ENCODE assay signal across 29 cellular contexts in genomic region chr14:106733771-106734170, GRCh38.
"Had no signal": no experiment of that assay in that cellular context is flagged by ENCODE, and none has a peak within 500 bp of the region (broad histone marks: within the 10 kb centered on the region; RNA-seq: fewer than 3 reads in every experiment).

No MANE protein-coding gene starts in this region.

- H3K27me3 Mint-ChIP-seq: stimulated activated memory B cell treated with anti-CD40 and anti-IgM and Interleukin-4, amounts not matched to agents 10 μg/mL and 1 μg/mL and 100 μg/mL, for 72 hours; stimulated activated naive B cell treated with anti-CD40 and anti-IgM and Interleukin-4, amounts not matched to agents 10 μg/mL and 1 μg/mL and 100 μg/mL, for 72 hours; stimulated activated naive CD8-positive, alpha-beta T cell treated with anti-CD3 and anti-CD28 coated beads, Interleukin-15, Interleukin-2, amounts not matched to agents 100 ng/mL and 50 ng/mL, for 24 hours; type B pancreatic cell had no signal

- H3K4me1 ChIP-seq: stomach, suprapubic skin, testis, thyroid gland, tibial artery, tibial nerve, transverse colon, upper lobe of left lung, upper lobe of right lung, uterus, vagina had no signal

- H3K9me3 Mint-ChIP-seq: stimulated activated effector memory CD8-positive, alpha-beta T cell treated with anti-CD3 and anti-CD28 coated beads, Interleukin-12 subunit alpha, Interleukin-12 subunit beta, amount 100 ng/mL, for 72 hours; stimulated activated memory B cell treated with anti-CD40 and anti-IgM and Interleukin-4, amounts not matched to agents 10 μg/mL and 1 μg/mL and 100 μg/mL, for 72 hours; stimulated activated naive B cell treated with anti-CD40 and anti-IgM and Interleukin-4, amounts not matched to agents 10 μg/mL and 1 μg/mL and 100 μg/mL, for 72 hours; stimulated activated naive CD8-positive, alpha-beta T cell treated with anti-CD3 and anti-CD28 coated beads, Interleukin-15, amount 100 ng/mL, for 72 hours; stimulated activated naive CD8-positive, alpha-beta T cell treated with anti-CD3 and anti-CD28 coated beads, Interleukin-15, Interleukin-2, amounts not matched to agents 100 ng/mL and 50 ng/mL, for 24 hours; type B pancreatic cell had no signal

- H3K36me3 Mint-ChIP-seq: stimulated activated effector memory CD8-positive, alpha-beta T cell treated with anti-CD3 and anti-CD28 coated beads, Interleukin-12 subunit alpha, Interleukin-12 subunit beta, amount 100 ng/mL, for 72 hours; stimulated activated memory B cell treated with anti-CD40 and anti-IgM and Interleukin-4, amounts not matched to agents 10 μg/mL and 1 μg/mL and 100 μg/mL, for 72 hours; stimulated activated naive B cell treated with anti-CD40 and anti-IgM and Interleukin-4, amounts not matched to agents 10 μg/mL and 1 μg/mL and 100 μg/mL, for 72 hours; type B pancreatic cell had no signal

- FAIRE-seq: urothelium cell line had no signal

- H3K27ac ChIP-seq: stomach, suprapubic skin, testis, thoracic aorta, thyroid gland, tibial artery, tibial nerve, transverse colon, upper lobe of left lung, upper lobe of right lung, uterus, vagina had no signal

- H3K4me1 Mint-ChIP-seq: stimulated activated memory B cell treated with anti-CD40 and anti-IgM and Interleukin-4, amounts not matched to agents 10 μg/mL and 1 μg/mL and 100 μg/mL, for 72 hours; stimulated activated naive B cell treated with anti-CD40 and anti-IgM and Interleukin-4, amounts not matched to agents 10 μg/mL and 1 μg/mL and 100 μg/mL, for 72 hours; stimulated activated naive CD8-positive, alpha-beta T cell treated with anti-CD3 and anti-CD28 coated beads, Interleukin-15, amount 100 ng/mL, for 72 hours had no signal

- H3K27ac Mint-ChIP-seq: stimulated activated effector memory CD8-positive, alpha-beta T cell treated with anti-CD3 and anti-CD28 coated beads, Interleukin-12 subunit alpha, Interleukin-12 subunit beta, amount 100 ng/mL, for 72 hours; stimulated activated memory B cell treated with anti-CD40 and anti-IgM and Interleukin-4, amounts not matched to agents 10 μg/mL and 1 μg/mL and 100 μg/mL, for 72 hours; stimulated activated naive B cell treated with anti-CD40 and anti-IgM and Interleukin-4, amounts not matched to agents 10 μg/mL and 1 μg/mL and 100 μg/mL, for 72 hours; stimulated activated naive CD8-positive, alpha-beta T cell treated with anti-CD3 and anti-CD28 coated beads, Interleukin-15, amount 100 ng/mL, for 72 hours; stimulated activated naive CD8-positive, alpha-beta T cell treated with anti-CD3 and anti-CD28 coated beads, Interleukin-15, Interleukin-2, amounts not matched to agents 100 ng/mL and 50 ng/mL, for 24 hours; type B pancreatic cell had no signal

- DNase-seq: stimulated activated CD4-positive, alpha-beta T cell treated with anti-CD3 and anti-CD28 coated beads, Interleukin-2, amount 100 ng/mL, for 48 hours; stimulated activated CD4-positive, alpha-beta T cell treated with anti-CD3 and anti-CD28 coated beads, Interleukin-4, amount 100 ng/mL, for 1 hour; stimulated activated CD4-positive, alpha-beta T cell treated with anti-CD3 and anti-CD28 coated beads, Interleukin-4, amount 100 ng/mL, for 24 hours; stimulated activated CD4-positive, alpha-beta T cell treated with anti-CD3 and anti-CD28 coated beads, Interleukin-4, amount 100 ng/mL, for 4 hours; stimulated activated CD8-positive, alpha-beta memory T cell treated with anti-CD3 and anti-CD28 coated beads, Interleukin-4, amount 100 ng/mL, for 48 hours; stimulated activated naive B cell treated with anti-CD40 and anti-IgM and Interleukin-4, amounts not matched to agents 10 μg/mL and 1 μg/mL and 100 μg/mL, for 72 hours; stimulated activated naive CD4-positive, alpha-beta T cell; stimulated activated naive CD4-positive, alpha-beta T cell treated with Interleukin-2 at 50 U/mL for 16 hours; stimulated activated naive CD8-positive, alpha-beta T cell treated with anti-CD3 and anti-CD28 coated beads, Interleukin-15, amount 100 ng/mL, for 72 hours; stimulated activated naive CD8-positive, alpha-beta T cell treated with anti-CD3 and anti-CD28 coated beads, Interleukin-15, Interleukin-2, amounts not matched to agents 100 U/mL and 50 U/mL, for 24 hours; stomach; substantia nigra; testis; thyroid gland; tibial artery; transverse colon; trophoblast cell; upper lobe of left lung; upper lobe of right lung; uterus had no signal

- H3K4me3 Mint-ChIP-seq: stimulated activated effector memory CD8-positive, alpha-beta T cell treated with anti-CD3 and anti-CD28 coated beads, Interleukin-12 subunit alpha, Interleukin-12 subunit beta, amount 100 ng/mL, for 72 hours; stimulated activated memory B cell treated with anti-CD40 and anti-IgM and Interleukin-4, amounts not matched to agents 10 μg/mL and 1 μg/mL and 100 μg/mL, for 72 hours; stimulated activated naive B cell treated with anti-CD40 and anti-IgM and Interleukin-4, amounts not matched to agents 10 μg/mL and 1 μg/mL and 100 μg/mL, for 72 hours; stimulated activated naive CD8-positive, alpha-beta T cell treated with anti-CD3 and anti-CD28 coated beads, Interleukin-15, amount 100 ng/mL, for 72 hours; stimulated activated naive CD8-positive, alpha-beta T cell treated with anti-CD3 and anti-CD28 coated beads, Interleukin-15, Interleukin-2, amounts not matched to agents 100 ng/mL and 50 ng/mL, for 24 hours; type B pancreatic cell had no signal

- H3K36me3 ChIP-seq: stomach, suprapubic skin, thoracic aorta, thyroid gland, tibial artery, tibial nerve, transverse colon, upper lobe of left lung, upper lobe of right lung, uterus, vagina had no signal

- ATAC-seq: stimulated activated effector memory CD8-positive, alpha-beta T cell treated with anti-CD3 and anti-CD28 coated beads, Interleukin-12 subunit alpha, Interleukin-12 subunit beta, amount 100 ng/mL, for 72 hours; stimulated activated memory B cell treated with anti-CD40 and anti-IgM and Interleukin-4, amounts not matched to agents 10 μg/mL and 1 μg/mL and 100 μg/mL, for 72 hours; stimulated activated naive B cell treated with anti-CD40 and anti-IgM and Interleukin-4, amounts not matched to agents 10 μg/mL and 1 μg/mL and 100 μg/mL, for 72 hours; stimulated activated naive CD8-positive, alpha-beta T cell treated with anti-CD3 and anti-CD28 coated beads, Interleukin-15, amount 100 ng/mL, for 72 hours; stimulated activated naive CD8-positive, alpha-beta T cell treated with anti-CD3 and anti-CD28 coated beads, Interleukin-15, Interleukin-2, amounts not matched to agents 100 U/mL and 50 U/mL, for 24 hours; upper lobe of right lung had no signal

- H3K9me3 ChIP-seq: stomach, suprapubic skin, testis, thoracic aorta, thyroid gland, tibial artery, tibial nerve, transverse colon, upper lobe of left lung, upper lobe of right lung, uterus, vagina had no signal

- H3K4me3 ChIP-seq: stomach, suprapubic skin, testis, thoracic aorta, thyroid gland, tibial artery, tibial nerve, transverse colon, upper lobe of left lung, upper lobe of right lung, uterus, vagina had no signal

- H3K27me3 ChIP-seq: stomach, suprapubic skin, testis, thyroid gland, tibial artery, tibial nerve, transverse colon, upper lobe of left lung, upper lobe of right lung, uterus, vagina had no signal
